1 cellular context compared by ENCODE assay signal in genomic region chr11:451738-452137, GRCh38.
TF ChIP-seq lines count a peak whose summit lies in the region.

No MANE protein-coding gene starts in this region.

TF ChIP-seq in WTC11, 78 proteins besides CTCF, POLR2A, EP300 and RAD21 (continued from another document):
- no peak for TF ChIP-seq AR (CRISPR knock-in tag; IDR thresholded peaks at IDR 0.05)
- TF ChIP-seq, protein P1, sequence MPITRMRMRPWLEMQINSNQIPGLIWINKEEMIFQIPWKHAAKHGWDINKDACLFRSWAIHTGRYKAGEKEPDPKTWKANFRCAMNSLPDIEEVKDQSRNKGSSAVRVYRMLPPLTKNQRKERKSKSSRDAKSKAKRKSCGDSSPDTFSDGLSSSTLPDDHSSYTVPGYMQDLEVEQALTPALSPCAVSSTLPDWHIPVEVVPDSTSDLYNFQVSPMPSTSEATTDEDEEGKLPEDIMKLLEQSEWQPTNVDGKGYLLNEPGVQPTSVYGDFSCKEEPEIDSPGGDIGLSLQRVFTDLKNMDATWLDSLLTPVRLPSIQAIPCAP (CRISPR knock-in tag; IDR thresholded peaks at IDR 0.05) = no peak
- no peak for TF ChIP-seq KAT7 (CRISPR knock-in tag; IDR thresholded peaks at IDR 0.05; ENCODE audit: borderline replicate concordance)
- no peak for TF ChIP-seq CREM (CRISPR knock-in tag; IDR thresholded peaks at IDR 0.05)
- TF ChIP-seq NFYB (CRISPR knock-in tag; conservative IDR thresholded peaks at IDR 0.05; ENCODE audit: low read depth) = no peak
- TF ChIP-seq ZNF232 (CRISPR knock-in tag; IDR thresholded peaks at IDR 0.05) = no peak
- TF ChIP-seq, protein P2, sequence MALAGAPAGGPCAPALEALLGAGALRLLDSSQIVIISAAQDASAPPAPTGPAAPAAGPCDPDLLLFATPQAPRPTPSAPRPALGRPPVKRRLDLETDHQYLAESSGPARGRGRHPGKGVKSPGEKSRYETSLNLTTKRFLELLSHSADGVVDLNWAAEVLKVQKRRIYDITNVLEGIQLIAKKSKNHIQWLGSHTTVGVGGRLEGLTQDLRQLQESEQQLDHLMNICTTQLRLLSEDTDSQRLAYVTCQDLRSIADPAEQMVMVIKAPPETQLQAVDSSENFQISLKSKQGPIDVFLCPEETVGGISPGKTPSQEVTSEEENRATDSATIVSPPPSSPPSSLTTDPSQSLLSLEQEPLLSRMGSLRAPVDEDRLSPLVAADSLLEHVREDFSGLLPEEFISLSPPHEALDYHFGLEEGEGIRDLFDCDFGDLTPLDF (CRISPR knock-in tag; IDR thresholded peaks at IDR 0.05) = no peak
- TF ChIP-seq NFE2L1 (CRISPR knock-in tag; IDR thresholded peaks at IDR 0.05) = no peak
- TF ChIP-seq ZNF425 (CRISPR knock-in tag; conservative IDR thresholded peaks at IDR 0.05) = no peak
- TF ChIP-seq ZNF396 (CRISPR knock-in tag; IDR thresholded peaks at IDR 0.05; ENCODE audit: borderline replicate concordance) = no peak
- no peak for TF ChIP-seq PRRX2 (CRISPR knock-in tag; IDR thresholded peaks at IDR 0.05)
- TF ChIP-seq TEAD1 (CRISPR knock-in tag; IDR thresholded peaks at IDR 0.05) = no peak
- TF ChIP-seq HMGA2 (CRISPR knock-in tag; IDR thresholded peaks at IDR 0.05) = no peak
- no peak for TF ChIP-seq STAT6 (CRISPR knock-in tag; conservative IDR thresholded peaks at IDR 0.05; ENCODE audit: low read depth)
